In the genomic region with DNA sequence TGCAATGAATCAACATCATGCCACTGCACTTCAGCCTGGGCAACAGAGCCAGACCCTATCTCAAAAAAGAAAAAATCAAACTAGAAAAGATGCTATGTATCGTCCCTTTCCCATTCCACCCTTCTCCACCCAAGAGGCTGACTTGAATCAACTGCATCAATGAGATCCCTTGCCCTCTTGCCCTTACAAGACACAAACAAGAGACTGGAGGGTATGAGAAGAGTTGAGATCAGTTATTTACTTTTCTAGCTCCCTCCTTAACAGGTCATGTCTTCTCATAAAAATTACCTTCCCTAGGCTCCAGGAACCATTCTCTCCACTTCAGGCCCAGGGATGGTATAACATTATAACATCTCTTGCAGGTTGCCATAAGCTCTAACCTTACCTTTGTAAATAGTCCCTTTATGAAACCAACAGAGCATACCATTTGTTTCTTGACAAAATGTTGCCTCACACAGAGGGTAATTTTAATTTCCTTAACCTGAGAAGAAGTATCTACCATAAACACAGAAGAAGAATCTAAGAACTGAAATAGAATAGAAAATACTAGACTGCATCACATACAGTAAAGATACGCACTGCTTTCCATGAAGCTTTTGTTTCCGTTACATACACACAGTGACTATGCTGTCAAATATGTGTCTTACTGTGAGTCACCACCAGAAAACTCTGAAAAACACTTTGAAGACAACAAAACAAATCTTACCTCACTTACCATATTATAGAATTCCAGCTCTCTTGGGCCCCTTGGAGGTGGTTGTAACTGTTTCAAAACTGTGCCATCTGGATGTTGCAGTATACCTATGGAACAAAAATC, we compare ENCODE assay signal across 1 cellular context.
TF ChIP-seq lines count a peak whose summit lies in the region.

No MANE protein-coding gene starts in this region.

TF ChIP-seq in GM23338, 12 proteins besides CTCF, POLR2A, EP300 and RAD21 (continued from another document):
- TF ChIP-seq, protein P1, sequence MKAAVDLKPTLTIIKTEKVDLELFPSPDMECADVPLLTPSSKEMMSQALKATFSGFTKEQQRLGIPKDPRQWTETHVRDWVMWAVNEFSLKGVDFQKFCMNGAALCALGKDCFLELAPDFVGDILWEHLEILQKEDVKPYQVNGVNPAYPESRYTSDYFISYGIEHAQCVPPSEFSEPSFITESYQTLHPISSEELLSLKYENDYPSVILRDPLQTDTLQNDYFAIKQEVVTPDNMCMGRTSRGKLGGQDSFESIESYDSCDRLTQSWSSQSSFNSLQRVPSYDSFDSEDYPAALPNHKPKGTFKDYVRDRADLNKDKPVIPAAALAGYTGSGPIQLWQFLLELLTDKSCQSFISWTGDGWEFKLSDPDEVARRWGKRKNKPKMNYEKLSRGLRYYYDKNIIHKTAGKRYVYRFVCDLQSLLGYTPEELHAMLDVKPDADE (IDR thresholded peaks at IDR 0.05), result no peak
- TF ChIP-seq STAT1 (IDR thresholded peaks at IDR 0.05; ENCODE audit: unreplicated experiment), result no peak
- TF ChIP-seq CREB1 (CRISPR knock-in tag; IDR thresholded peaks at IDR 0.05; ENCODE audit: low read depth), result no peak
- TF ChIP-seq, protein P2, sequence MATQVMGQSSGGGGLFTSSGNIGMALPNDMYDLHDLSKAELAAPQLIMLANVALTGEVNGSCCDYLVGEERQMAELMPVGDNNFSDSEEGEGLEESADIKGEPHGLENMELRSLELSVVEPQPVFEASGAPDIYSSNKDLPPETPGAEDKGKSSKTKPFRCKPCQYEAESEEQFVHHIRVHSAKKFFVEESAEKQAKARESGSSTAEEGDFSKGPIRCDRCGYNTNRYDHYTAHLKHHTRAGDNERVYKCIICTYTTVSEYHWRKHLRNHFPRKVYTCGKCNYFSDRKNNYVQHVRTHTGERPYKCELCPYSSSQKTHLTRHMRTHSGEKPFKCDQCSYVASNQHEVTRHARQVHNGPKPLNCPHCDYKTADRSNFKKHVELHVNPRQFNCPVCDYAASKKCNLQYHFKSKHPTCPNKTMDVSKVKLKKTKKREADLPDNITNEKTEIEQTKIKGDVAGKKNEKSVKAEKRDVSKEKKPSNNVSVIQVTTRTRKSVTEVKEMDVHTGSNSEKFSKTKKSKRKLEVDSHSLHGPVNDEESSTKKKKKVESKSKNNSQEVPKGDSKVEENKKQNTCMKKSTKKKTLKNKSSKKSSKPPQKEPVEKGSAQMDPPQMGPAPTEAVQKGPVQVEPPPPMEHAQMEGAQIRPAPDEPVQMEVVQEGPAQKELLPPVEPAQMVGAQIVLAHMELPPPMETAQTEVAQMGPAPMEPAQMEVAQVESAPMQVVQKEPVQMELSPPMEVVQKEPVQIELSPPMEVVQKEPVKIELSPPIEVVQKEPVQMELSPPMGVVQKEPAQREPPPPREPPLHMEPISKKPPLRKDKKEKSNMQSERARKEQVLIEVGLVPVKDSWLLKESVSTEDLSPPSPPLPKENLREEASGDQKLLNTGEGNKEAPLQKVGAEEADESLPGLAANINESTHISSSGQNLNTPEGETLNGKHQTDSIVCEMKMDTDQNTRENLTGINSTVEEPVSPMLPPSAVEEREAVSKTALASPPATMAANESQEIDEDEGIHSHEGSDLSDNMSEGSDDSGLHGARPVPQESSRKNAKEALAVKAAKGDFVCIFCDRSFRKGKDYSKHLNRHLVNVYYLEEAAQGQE (IDR thresholded peaks at IDR 0.05; ENCODE audit: unreplicated experiment), result no peak
- TF ChIP-seq ZNF331 (CRISPR knock-in tag; IDR thresholded peaks at IDR 0.05; ENCODE audit: low read depth), result no peak
